In the genomic region with DNA sequence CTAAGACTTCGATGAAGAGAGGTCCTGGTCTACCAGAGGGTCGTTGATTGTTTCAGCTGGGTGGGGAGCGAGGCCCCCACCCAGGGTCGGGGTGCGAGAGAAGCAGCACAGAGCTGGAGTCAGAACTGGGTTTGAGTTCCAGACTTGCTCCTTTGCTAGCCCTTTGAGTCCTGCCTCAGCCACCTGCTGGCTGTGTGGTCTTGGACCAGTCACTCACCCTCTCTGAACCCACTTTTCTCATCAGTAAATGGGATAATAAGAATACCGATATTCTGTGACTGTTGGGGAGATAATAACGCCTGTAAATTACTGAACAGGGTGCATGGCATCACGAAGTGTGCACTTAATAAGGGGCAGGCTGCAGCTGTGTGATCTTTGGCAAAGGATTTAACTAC, we compare ENCODE assay signal across 8 cellular contexts. TPM values are rescaled to one million over a fixed set of nuclear protein-coding genes. Genes with fewer than 3 reads are reported as not detected.
DNase-seq lines count a peak whose midpoint lies in the region; ATAC-seq and TF ChIP-seq lines count a peak whose summit lies in the region.

No MANE protein-coding gene starts in this region.

- H3K27me3 Mint-ChIP-seq in effector memory CD8-positive, alpha-beta T cell = peaks cover 59 to 77% of the 10 kb centered on the region in 2 donors
- H3K27me3 Mint-ChIP-seq in nephron progenitor cell (ENCODE audit: low read depth, poor library complexity) = peaks cover 93% of the 10 kb centered on the region

- peaks cover 3 to 9% of the 10 kb centered on the region in 2 donors for H3K4me1 Mint-ChIP-seq in effector memory CD8-positive, alpha-beta T cell (ENCODE audit: low read depth in 2 of 2)
- H3K4me1 Mint-ChIP-seq in nephron progenitor cell = peaks cover 5% of the 10 kb centered on the region

- no peak for TF ChIP-seq CTCF in BE2C (IDR thresholded peaks at IDR 0.05; ENCODE audit: low read depth, low read length)
- TF ChIP-seq CTCF in nephron progenitor cell (IDR thresholded peaks at IDR 0.05) = no peak

- H3K36me3 Mint-ChIP-seq in effector memory CD8-positive, alpha-beta T cell (ENCODE audit: insufficient read depth) = no peaks in the 10 kb centered on the region
- H3K36me3 Mint-ChIP-seq in nephron progenitor cell (ENCODE audit: low read depth) = no peaks in the 10 kb centered on the region

- H3K36me3 ChIP-seq in BE2C (no peaks in the 10 kb centered on the region), MG63 (no peaks in the 10 kb centered on the region)

- DNase-seq in BE2C (no peak), MG63 (no peak), nephron progenitor cell (no peak), GOT3 (lab: John Stamatoyannopoulos, UW) (no peak), RKO (ENCODE audit: low spot score) (no peak), NCI-H524 (lab: John Stamatoyannopoulos, UW) (no peak)
- DNase-seq in effector memory CD8-positive, alpha-beta T cell = no peak
- no peak for DNase-seq in stimulated activated CD4-positive, alpha-beta T cell treated with anti-CD3 and anti-CD28 coated beads, Interleukin-12 subunit alpha, Interleukin-12 subunit beta, amount 100 ng/mL, for 4 hours

- H3K27me3 ChIP-seq in BE2C (no peaks in the 10 kb centered on the region), MG63 (peaks cover 24% of the 10 kb centered on the region)

- no peak overlapping the region for H3K27ac Mint-ChIP-seq in effector memory CD8-positive, alpha-beta T cell
- H3K27ac Mint-ChIP-seq in nephron progenitor cell = no peak overlapping the region

- peak overlapping the region; percentile 73 to 80 for H3K4me3 Mint-ChIP-seq in effector memory CD8-positive, alpha-beta T cell
- peak overlapping the region; percentile 69 for H3K4me3 Mint-ChIP-seq in nephron progenitor cell

- no peak for ATAC-seq in effector memory CD8-positive, alpha-beta T cell (replicated peaks)

- peaks cover 12% of the 10 kb centered on the region for H3K4me1 ChIP-seq in BE2C

- H3K4me3 ChIP-seq in BE2C (ENCODE audit: low read depth, low read length) (peak overlapping the region; percentile 66), MG63 (peak overlapping the region; percentile 47)

- no peaks in the 10 kb centered on the region for H3K9me3 ChIP-seq in BE2C
- no peaks in the 10 kb centered on the region for H3K9me3 ChIP-seq in MG63

- H3K9me3 Mint-ChIP-seq in effector memory CD8-positive, alpha-beta T cell = no peaks in the 10 kb centered on the region
- H3K9me3 Mint-ChIP-seq in nephron progenitor cell = no peaks in the 10 kb centered on the region

RNA-seq across cellular contexts. Expression of gene MMP28, which starts 0.4 kb away (rescaled TPM):
- polyA plus RNA-seq in BE2C (2012; ENCODE audit: insufficient read depth, insufficient read length, low read depth) = 1.8 TPM
- not detected in 2 replicates for total RNA-seq in MG63 (2014; rRNA removed; shearing (Covaris generic); ENCODE audit: low replicate concordance)

RNA-seq across cellular contexts. Expression of gene TAF15, which starts 13.4 kb away (rescaled TPM):
- polyA plus RNA-seq in BE2C (2012; ENCODE audit: insufficient read depth, insufficient read length, low read depth) = 112 TPM
- 10.8 and 33.6 TPM in 2 replicates for total RNA-seq in MG63 (2014; rRNA removed; shearing (Covaris generic); ENCODE audit: low replicate concordance)

RNA-seq across cellular contexts. Expression of gene C17orf50, which starts 35.2 kb away (rescaled TPM):
- 0.86 TPM for polyA plus RNA-seq in BE2C (2012; ENCODE audit: insufficient read depth, insufficient read length, low read depth)
- not detected in 2 replicates for total RNA-seq in MG63 (2014; rRNA removed; shearing (Covaris generic); ENCODE audit: low replicate concordance)

RNA-seq across cellular contexts. Expression of gene GAS2L2, which starts 42.8 kb away (rescaled TPM):
- 0.17 TPM for polyA plus RNA-seq in BE2C (2012; ENCODE audit: insufficient read depth, insufficient read length, low read depth)
- not detected in 2 replicates for total RNA-seq in MG63 (2014; rRNA removed; shearing (Covaris generic); ENCODE audit: low replicate concordance)
